11 cellular contexts compared by ENCODE assay signal in the genomic region with DNA sequence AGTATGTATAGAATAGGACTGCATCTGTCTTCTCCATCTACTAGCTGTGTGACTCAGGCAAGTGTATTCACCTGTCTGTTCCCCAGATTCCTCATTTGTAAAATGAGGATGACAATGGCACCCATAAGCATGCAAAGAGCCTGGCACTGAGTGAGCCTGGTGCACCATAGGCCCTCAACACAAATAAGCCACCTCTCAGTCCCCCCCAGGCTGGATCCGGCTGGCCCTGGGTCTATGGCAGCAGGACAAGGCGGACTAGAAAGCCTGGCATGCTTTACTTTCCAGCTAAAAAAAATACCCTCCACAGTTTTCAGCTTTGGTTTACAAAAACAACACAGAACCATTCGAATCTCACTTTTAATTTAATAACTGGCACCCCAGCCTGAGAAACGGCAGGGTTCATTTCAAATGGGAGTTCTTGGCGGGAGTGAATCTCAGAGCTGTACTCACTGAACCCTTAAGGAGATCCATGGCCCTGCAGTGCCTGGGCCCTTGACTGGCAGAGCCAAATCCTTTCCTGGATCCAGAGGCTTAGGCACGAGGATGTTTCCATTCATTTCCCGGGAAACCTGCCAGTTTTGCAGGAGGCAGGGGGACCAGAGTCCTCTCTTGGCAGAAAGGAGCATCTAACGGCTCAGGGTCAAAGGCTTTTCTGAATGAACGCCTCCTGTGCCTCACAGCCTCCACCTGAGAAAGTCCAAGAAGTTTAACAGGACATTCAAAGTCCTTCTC. TPM values are rescaled to one million over a fixed set of nuclear protein-coding genes. Genes with fewer than 3 reads are reported as not detected.
A peak's percentile ranks its signal among the peaks of the same experiment; 100 is the strongest.
DNase-seq lines count a peak whose midpoint lies in the region; ATAC-seq and FAIRE-seq lines count a peak whose summit lies in the region.
"Had no signal": no experiment of that assay in that cellular context is flagged by ENCODE, and none has a peak within 500 bp of the region (broad histone marks: within the 10 kb centered on the region; RNA-seq: fewer than 3 reads in every experiment).

No MANE protein-coding gene starts in this region.

- ATAC-seq in stimulated activated naive CD8-positive, alpha-beta T cell treated with anti-CD3 and anti-CD28 coated beads, Interleukin-15, Interleukin-2, amounts not matched to agents 100 U/mL and 50 U/mL, for 24 hours, result no peak
- ATAC-seq in left lobe of liver, result peak; percentile 81

- H3K4me3 Mint-ChIP-seq in stimulated activated naive CD8-positive, alpha-beta T cell treated with anti-CD3 and anti-CD28 coated beads, Interleukin-15, Interleukin-2, amounts not matched to agents 100 ng/mL and 50 ng/mL, for 24 hours, result no peak overlapping the region
- H3K4me3 Mint-ChIP-seq in activated T-helper 1 cell treated with anti-CD3 and anti-CD28 coated beads, Interleukin-12 subunit alpha, Interleukin-12 subunit beta, Interleukin-2, Interleukin-4 antibody, amounts not matched to agents 30 ng/mL and 10 ng/mL and 1 ng/mL, durations not matched to agents 14 hours and 24 hours and 36 hours, result no peak overlapping the region
- H3K4me3 Mint-ChIP-seq: neural progenitor cell had no signal

- no peaks in the 10 kb centered on the region for H3K27me3 Mint-ChIP-seq in stimulated activated naive CD8-positive, alpha-beta T cell treated with anti-CD3 and anti-CD28 coated beads, Interleukin-15, Interleukin-2, amounts not matched to agents 100 ng/mL and 50 ng/mL, for 24 hours
- no peaks in the 10 kb centered on the region for H3K27me3 Mint-ChIP-seq in activated T-helper 1 cell treated with anti-CD3 and anti-CD28 coated beads, Interleukin-12 subunit alpha, Interleukin-12 subunit beta, Interleukin-2, Interleukin-4 antibody, amounts not matched to agents 30 ng/mL and 10 ng/mL and 1 ng/mL, durations not matched to agents 14 hours and 24 hours and 36 hours (ENCODE audit: insufficient read depth)

- H3K36me3 Mint-ChIP-seq in stimulated activated naive CD8-positive, alpha-beta T cell treated with anti-CD3 and anti-CD28 coated beads, Interleukin-15, Interleukin-2, amounts not matched to agents 100 ng/mL and 50 ng/mL, for 24 hours (ENCODE audit: low read depth), result peaks cover 25% of the 10 kb centered on the region
- peaks cover 21% of the 10 kb centered on the region for H3K36me3 Mint-ChIP-seq in activated T-helper 1 cell treated with anti-CD3 and anti-CD28 coated beads, Interleukin-12 subunit alpha, Interleukin-12 subunit beta, Interleukin-2, Interleukin-4 antibody, amounts not matched to agents 30 ng/mL and 10 ng/mL and 1 ng/mL, durations not matched to agents 14 hours and 24 hours and 36 hours (ENCODE audit: low read depth)
- H3K36me3 Mint-ChIP-seq: neural progenitor cell had no signal

- no peak for DNase-seq in stimulated activated naive CD8-positive, alpha-beta T cell treated with anti-CD3 and anti-CD28 coated beads, Interleukin-15, Interleukin-2, amounts not matched to agents 100 U/mL and 50 U/mL, for 24 hours
- DNase-seq in astrocyte of the hippocampus (ENCODE audit: low read depth, low spot score), result peak; percentile 63
- peak; percentile 82 for DNase-seq in left lobe of liver (ENCODE audit: low spot score)
- DNase-seq in HTR-8/SVneo (ENCODE audit: insufficient read length, low spot score), result no peak
- no peak for DNase-seq in GDM1 (lab: John Stamatoyannopoulos, UW)
- no peak for DNase-seq in activated T-helper 1 cell treated with anti-CD3 and anti-CD28 coated beads, Interleukin-12 subunit alpha, Interleukin-12 subunit beta, Interleukin-2, Interleukin-4 antibody, amounts not matched to agents 30 ng/mL and 10 ng/mL and 1 ng/mL, durations not matched to agents 14 hours and 24 hours and 36 hours (ENCODE audit: low spot score)
- DNase-seq in activated effector memory CD4-positive, alpha-beta T cell treated with Interleukin-2 at 50 U/mL for 16 hours, result no peak
- DNase-seq: activated gamma-delta T cell, NCI-H510A treated with DMSO at 0.1 percent for 48 hours had no signal

- intact Hi-C loops in activated T-helper 1 cell treated with anti-CD3 and anti-CD28 coated beads, Interleukin-12 subunit alpha, Interleukin-12 subunit beta, Interleukin-2, Interleukin-4 antibody, amounts not matched to agents 30 ng/mL and 10 ng/mL and 1 ng/mL, durations not matched to agents 14 hours and 24 hours and 36 hours (cut with micrococcal nuclease), result loop anchor here (1.0 kb wide), 4 partner anchors 9 to 56 kb away; a partner anchor contains a TSS

- no peaks in the 10 kb centered on the region for H3K9me3 Mint-ChIP-seq in stimulated activated naive CD8-positive, alpha-beta T cell treated with anti-CD3 and anti-CD28 coated beads, Interleukin-15, Interleukin-2, amounts not matched to agents 100 ng/mL and 50 ng/mL, for 24 hours
- H3K9me3 Mint-ChIP-seq in activated T-helper 1 cell treated with anti-CD3 and anti-CD28 coated beads, Interleukin-12 subunit alpha, Interleukin-12 subunit beta, Interleukin-2, Interleukin-4 antibody, amounts not matched to agents 30 ng/mL and 10 ng/mL and 1 ng/mL, durations not matched to agents 14 hours and 24 hours and 36 hours, result no peaks in the 10 kb centered on the region
- H3K9me3 Mint-ChIP-seq: neural progenitor cell had no signal

- H3K4me1 Mint-ChIP-seq in stimulated activated naive CD8-positive, alpha-beta T cell treated with anti-CD3 and anti-CD28 coated beads, Interleukin-15, Interleukin-2, amounts not matched to agents 100 ng/mL and 50 ng/mL, for 24 hours (ENCODE audit: low read depth), result peaks cover 85% of the 10 kb centered on the region
- H3K4me1 Mint-ChIP-seq in activated T-helper 1 cell treated with anti-CD3 and anti-CD28 coated beads, Interleukin-12 subunit alpha, Interleukin-12 subunit beta, Interleukin-2, Interleukin-4 antibody, amounts not matched to agents 30 ng/mL and 10 ng/mL and 1 ng/mL, durations not matched to agents 14 hours and 24 hours and 36 hours (ENCODE audit: low read depth), result peaks cover 78% of the 10 kb centered on the region

- no peak for FAIRE-seq in HTR-8/SVneo (lab: Jason Lieb, UNC)

- peak overlapping the region; percentile 16 for H3K27ac Mint-ChIP-seq in stimulated activated naive CD8-positive, alpha-beta T cell treated with anti-CD3 and anti-CD28 coated beads, Interleukin-15, Interleukin-2, amounts not matched to agents 100 ng/mL and 50 ng/mL, for 24 hours
- no peak overlapping the region for H3K27ac Mint-ChIP-seq in activated T-helper 1 cell treated with anti-CD3 and anti-CD28 coated beads, Interleukin-12 subunit alpha, Interleukin-12 subunit beta, Interleukin-2, Interleukin-4 antibody, amounts not matched to agents 30 ng/mL and 10 ng/mL and 1 ng/mL, durations not matched to agents 14 hours and 24 hours and 36 hours

RNA-seq across cellular contexts. Expression of a gene that starts 17.7 kb away (rescaled TPM):
- total RNA-seq in left lobe of liver, result 13.6 TPM
- total RNA-seq in activated T-helper 1 cell treated with anti-CD3 and anti-CD28 coated beads, Interleukin-12 subunit alpha, Interleukin-12 subunit beta, Interleukin-2, Interleukin-4 antibody, amounts not matched to agents 30 ng/mL and 10 ng/mL and 1 ng/mL, durations not matched to agents 14 hours and 24 hours and 36 hours, result 42.6 and 44.1 TPM in 2 replicates

RNA-seq across cellular contexts. Expression of a gene that starts 36.1 kb away (rescaled TPM):
- total RNA-seq in left lobe of liver, result 31.4 TPM
- total RNA-seq in activated T-helper 1 cell treated with anti-CD3 and anti-CD28 coated beads, Interleukin-12 subunit alpha, Interleukin-12 subunit beta, Interleukin-2, Interleukin-4 antibody, amounts not matched to agents 30 ng/mL and 10 ng/mL and 1 ng/mL, durations not matched to agents 14 hours and 24 hours and 36 hours, result 46.7 and 48.9 TPM in 2 replicates

Comparison
In these comparisons a context has a peak if more than half of its experiments do, and no peak if none do; other contexts are left out.
1. DNase-seq: peak in astrocyte of the hippocampus (single experiment) and left lobe of liver (single experiment); none in stimulated activated naive CD8-positive, alpha-beta T cell treated with anti-CD3 and anti-CD28 coated beads, Interleukin-15, Interleukin-2, amounts not matched to agents 100 U/mL and 50 U/mL, for 24 hours (single experiment), HTR-8/SVneo (single experiment), GDM1 (single experiment), activated T-helper 1 cell treated with anti-CD3 and anti-CD28 coated beads, Interleukin-12 subunit alpha, Interleukin-12 subunit beta, Interleukin-2, Interleukin-4 antibody, amounts not matched to agents 30 ng/mL and 10 ng/mL and 1 ng/mL, durations not matched to agents 14 hours and 24 hours and 36 hours (single experiment) and activated effector memory CD4-positive, alpha-beta T cell treated with Interleukin-2 at 50 U/mL for 16 hours (single experiment).